1 cellular context compared by ENCODE assay signal in genomic region chr9:121556580-121556979, GRCh38.
TF ChIP-seq lines count a peak whose summit lies in the region.

No MANE protein-coding gene starts in this region.

TF ChIP-seq in IMR-90, 13 proteins besides CTCF, POLR2A, EP300 and RAD21 (continued from another document):
- TF ChIP-seq USF2 (IDR thresholded peaks at IDR 0.05; ENCODE audit: low read depth, low read length) (peak; percentile 26; the same call in 1 of the 2 replicates), CHD1 (IDR thresholded peaks at IDR 0.05; ENCODE audit: low read depth, low read length) (no peak)
